ENCODE assay signal across 2 cellular contexts in the genomic region with DNA sequence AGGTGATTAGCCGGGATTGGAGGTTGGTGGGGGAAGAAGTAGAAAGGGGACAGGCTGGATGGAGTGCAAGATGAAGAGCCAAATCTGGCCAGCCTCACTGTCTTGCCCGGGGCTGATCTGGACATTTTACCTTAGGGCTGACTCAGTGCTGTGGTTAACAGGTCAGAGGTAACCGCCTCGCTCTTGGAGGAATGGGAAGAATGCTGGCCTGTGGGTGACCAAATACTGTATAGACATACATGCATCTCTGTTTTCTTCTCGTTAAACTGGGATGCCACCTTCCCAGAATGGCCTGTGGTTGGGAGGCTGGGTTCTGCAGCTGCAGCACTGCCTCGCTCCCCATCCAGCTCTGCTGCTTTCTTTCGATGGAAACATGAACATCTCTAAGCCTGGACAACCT.
TF ChIP-seq lines count a peak whose summit lies in the region.

No MANE protein-coding gene starts in this region.

TF ChIP-seq in IMR-90, 13 proteins besides CTCF, POLR2A, EP300 and RAD21:
- no peak for TF ChIP-seq RCOR1 (IDR thresholded peaks at IDR 0.05; ENCODE audit: insufficient replicate concordance, low read length)
- no peak for TF ChIP-seq MXI1 (IDR thresholded peaks at IDR 0.05; ENCODE audit: borderline replicate concordance, low read depth, low read length)

TF ChIP-seq in GM23338, 12 proteins besides CTCF, POLR2A, EP300 and RAD21:
- TF ChIP-seq ZNF331 (CRISPR knock-in tag; IDR thresholded peaks at IDR 0.05; ENCODE audit: low read depth): no peak
- no peak for TF ChIP-seq EZH2phosphoT487 (IDR thresholded peaks at IDR 0.05; ENCODE audit: unreplicated experiment)
- no peak for TF ChIP-seq JUNB (IDR thresholded peaks at IDR 0.05; ENCODE audit: unreplicated experiment)
- no peak for TF ChIP-seq EZH2 (IDR thresholded peaks at IDR 0.05; ENCODE audit: low read depth, unreplicated experiment)
- no peak for TF ChIP-seq ZNF114 (CRISPR knock-in tag; IDR thresholded peaks at IDR 0.05)
- no peak for TF ChIP-seq NANOG (IDR thresholded peaks at IDR 0.05; ENCODE audit: borderline replicate concordance)
- TF ChIP-seq, protein P1, sequence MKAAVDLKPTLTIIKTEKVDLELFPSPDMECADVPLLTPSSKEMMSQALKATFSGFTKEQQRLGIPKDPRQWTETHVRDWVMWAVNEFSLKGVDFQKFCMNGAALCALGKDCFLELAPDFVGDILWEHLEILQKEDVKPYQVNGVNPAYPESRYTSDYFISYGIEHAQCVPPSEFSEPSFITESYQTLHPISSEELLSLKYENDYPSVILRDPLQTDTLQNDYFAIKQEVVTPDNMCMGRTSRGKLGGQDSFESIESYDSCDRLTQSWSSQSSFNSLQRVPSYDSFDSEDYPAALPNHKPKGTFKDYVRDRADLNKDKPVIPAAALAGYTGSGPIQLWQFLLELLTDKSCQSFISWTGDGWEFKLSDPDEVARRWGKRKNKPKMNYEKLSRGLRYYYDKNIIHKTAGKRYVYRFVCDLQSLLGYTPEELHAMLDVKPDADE (IDR thresholded peaks at IDR 0.05): no peak
- TF ChIP-seq, protein P2, sequence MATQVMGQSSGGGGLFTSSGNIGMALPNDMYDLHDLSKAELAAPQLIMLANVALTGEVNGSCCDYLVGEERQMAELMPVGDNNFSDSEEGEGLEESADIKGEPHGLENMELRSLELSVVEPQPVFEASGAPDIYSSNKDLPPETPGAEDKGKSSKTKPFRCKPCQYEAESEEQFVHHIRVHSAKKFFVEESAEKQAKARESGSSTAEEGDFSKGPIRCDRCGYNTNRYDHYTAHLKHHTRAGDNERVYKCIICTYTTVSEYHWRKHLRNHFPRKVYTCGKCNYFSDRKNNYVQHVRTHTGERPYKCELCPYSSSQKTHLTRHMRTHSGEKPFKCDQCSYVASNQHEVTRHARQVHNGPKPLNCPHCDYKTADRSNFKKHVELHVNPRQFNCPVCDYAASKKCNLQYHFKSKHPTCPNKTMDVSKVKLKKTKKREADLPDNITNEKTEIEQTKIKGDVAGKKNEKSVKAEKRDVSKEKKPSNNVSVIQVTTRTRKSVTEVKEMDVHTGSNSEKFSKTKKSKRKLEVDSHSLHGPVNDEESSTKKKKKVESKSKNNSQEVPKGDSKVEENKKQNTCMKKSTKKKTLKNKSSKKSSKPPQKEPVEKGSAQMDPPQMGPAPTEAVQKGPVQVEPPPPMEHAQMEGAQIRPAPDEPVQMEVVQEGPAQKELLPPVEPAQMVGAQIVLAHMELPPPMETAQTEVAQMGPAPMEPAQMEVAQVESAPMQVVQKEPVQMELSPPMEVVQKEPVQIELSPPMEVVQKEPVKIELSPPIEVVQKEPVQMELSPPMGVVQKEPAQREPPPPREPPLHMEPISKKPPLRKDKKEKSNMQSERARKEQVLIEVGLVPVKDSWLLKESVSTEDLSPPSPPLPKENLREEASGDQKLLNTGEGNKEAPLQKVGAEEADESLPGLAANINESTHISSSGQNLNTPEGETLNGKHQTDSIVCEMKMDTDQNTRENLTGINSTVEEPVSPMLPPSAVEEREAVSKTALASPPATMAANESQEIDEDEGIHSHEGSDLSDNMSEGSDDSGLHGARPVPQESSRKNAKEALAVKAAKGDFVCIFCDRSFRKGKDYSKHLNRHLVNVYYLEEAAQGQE (IDR thresholded peaks at IDR 0.05; ENCODE audit: unreplicated experiment): no peak
- TF ChIP-seq STAT1 (IDR thresholded peaks at IDR 0.05; ENCODE audit: unreplicated experiment): no peak
- TF ChIP-seq, protein P3, sequence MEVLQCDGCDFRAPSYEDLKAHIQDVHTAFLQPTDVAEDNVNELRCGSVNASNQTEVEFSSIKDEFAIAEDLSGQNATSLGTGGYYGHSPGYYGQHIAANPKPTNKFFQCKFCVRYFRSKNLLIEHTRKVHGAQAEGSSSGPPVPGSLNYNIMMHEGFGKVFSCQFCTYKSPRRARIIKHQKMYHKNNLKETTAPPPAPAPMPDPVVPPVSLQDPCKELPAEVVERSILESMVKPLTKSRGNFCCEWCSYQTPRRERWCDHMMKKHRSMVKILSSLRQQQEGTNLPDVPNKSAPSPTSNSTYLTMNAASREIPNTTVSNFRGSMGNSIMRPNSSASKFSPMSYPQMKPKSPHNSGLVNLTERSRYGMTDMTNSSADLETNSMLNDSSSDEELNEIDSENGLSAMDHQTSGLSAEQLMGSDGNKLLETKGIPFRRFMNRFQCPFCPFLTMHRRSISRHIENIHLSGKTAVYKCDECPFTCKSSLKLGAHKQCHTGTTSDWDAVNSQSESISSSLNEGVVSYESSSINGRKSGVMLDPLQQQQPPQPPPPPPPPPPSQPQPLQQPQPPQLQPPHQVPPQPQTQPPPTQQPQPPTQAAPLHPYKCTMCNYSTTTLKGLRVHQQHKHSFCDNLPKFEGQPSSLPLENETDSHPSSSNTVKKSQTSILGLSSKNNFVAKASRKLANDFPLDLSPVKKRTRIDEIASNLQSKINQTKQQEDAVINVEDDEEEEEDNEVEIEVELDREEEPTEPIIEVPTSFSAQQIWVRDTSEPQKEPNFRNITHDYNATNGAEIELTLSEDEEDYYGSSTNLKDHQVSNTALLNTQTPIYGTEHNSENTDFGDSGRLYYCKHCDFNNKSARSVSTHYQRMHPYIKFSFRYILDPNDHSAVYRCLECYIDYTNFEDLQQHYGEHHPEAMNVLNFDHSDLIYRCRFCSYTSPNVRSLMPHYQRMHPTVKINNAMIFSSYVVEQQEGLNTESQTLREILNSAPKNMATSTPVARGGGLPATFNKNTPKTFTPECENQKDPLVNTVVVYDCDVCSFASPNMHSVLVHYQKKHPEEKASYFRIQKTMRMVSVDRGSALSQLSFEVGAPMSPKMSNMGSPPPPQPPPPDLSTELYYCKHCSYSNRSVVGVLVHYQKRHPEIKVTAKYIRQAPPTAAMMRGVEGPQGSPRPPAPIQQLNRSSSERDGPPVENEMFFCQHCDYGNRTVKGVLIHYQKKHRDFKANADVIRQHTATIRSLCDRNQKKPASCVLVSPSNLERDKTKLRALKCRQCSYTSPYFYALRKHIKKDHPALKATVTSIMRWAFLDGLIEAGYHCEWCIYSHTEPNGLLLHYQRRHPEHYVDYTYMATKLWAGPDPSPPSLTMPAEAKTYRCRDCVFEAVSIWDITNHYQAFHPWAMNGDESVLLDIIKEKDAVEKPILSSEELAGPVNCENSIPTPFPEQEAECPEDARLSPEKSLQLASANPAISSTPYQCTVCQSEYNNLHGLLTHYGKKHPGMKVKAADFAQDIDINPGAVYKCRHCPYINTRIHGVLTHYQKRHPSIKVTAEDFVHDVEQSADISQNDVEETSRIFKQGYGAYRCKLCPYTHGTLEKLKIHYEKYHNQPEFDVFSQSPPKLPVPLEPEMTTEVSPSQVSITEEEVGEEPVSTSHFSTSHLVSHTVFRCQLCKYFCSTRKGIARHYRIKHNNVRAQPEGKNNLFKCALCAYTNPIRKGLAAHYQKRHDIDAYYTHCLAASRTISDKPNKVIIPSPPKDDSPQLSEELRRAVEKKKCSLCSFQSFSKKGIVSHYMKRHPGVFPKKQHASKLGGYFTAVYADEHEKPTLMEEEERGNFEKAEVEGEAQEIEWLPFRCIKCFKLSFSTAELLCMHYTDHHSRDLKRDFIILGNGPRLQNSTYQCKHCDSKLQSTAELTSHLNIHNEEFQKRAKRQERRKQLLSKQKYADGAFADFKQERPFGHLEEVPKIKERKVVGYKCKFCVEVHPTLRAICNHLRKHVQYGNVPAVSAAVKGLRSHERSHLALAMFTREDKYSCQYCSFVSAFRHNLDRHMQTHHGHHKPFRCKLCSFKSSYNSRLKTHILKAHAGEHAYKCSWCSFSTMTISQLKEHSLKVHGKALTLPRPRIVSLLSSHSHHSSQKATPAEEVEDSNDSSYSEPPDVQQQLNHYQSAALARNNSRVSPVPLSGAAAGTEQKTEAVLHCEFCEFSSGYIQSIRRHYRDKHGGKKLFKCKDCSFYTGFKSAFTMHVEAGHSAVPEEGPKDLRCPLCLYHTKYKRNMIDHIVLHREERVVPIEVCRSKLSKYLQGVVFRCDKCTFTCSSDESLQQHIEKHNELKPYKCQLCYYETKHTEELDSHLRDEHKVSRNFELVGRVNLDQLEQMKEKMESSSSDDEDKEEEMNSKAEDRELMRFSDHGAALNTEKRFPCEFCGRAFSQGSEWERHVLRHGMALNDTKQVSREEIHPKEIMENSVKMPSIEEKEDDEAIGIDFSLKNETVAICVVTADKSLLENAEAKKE (CRISPR knock-in tag; IDR thresholded peaks at IDR 0.05): no peak
- no peak for TF ChIP-seq CREB1 (CRISPR knock-in tag; IDR thresholded peaks at IDR 0.05; ENCODE audit: low read depth)
- TF ChIP-seq POLR2AphosphoS5 (IDR thresholded peaks at IDR 0.05; ENCODE audit: low read depth): no peak
